Comparison of ENCODE assay signal across 17 cellular contexts in the genomic region with DNA sequence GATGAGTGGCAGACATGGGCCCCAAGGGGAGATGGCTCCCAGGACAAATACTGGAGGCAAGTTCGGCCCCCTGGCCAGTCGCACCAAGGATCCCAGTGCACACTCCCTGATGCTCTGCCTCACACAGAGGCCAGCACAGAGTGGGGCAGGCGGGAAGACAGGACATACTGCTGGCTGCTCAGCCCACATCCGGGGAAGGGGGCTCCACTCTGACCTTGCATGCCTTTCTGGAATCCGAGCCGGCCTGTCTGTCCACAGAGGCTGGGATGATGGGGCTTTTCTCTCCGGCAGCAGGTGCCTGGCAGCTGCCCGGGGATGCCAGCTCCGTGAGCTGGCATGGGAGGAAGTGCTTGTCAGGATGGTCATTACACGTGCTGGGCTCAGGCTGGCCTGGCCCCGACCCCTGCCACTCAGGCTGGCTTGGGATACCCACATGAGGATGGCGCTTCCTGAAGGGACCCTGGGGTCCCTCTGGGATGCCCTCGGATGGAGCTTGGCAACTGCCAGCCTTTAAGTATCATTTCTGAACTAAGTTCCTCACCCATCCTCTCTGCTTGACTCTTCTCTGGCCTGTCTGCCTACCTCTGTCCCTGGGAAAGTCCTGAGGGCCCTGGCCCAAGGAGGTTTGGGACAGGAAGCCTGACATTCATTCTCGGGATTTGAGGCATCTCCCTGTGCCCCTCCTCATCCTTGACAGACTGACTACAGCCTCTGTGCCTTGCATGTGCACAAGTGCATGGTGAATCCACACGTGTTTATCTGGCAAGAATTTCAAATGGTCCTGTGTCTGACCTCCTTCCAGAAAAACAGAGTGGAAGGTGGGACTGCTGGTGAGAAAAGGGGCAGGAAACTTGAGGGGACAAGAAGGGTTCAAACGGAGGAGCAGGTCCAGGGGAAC. TPM values are rescaled to one million over a fixed set of nuclear protein-coding genes. Genes with fewer than 3 reads are reported as not detected.
DNase-seq lines count a peak whose midpoint lies in the region; ATAC-seq and TF ChIP-seq lines count a peak whose summit lies in the region.
"Had no signal": no experiment of that assay in that cellular context is flagged by ENCODE, and none has a peak within 500 bp of the region (broad histone marks: within the 10 kb centered on the region; RNA-seq: fewer than 3 reads in every experiment).

No MANE protein-coding gene starts in this region.

- H3K4me1 ChIP-seq in GM23338 (ENCODE audit: insufficient read depth) (no peaks in the 10 kb centered on the region; the same call in 1 of the 2 replicates), SJCRH30 (peaks cover 64% of the 10 kb centered on the region)
- H3K4me1 ChIP-seq: HAP-1 had no signal

- no peaks in the 10 kb centered on the region for H3K9me2 ChIP-seq in GM23338 (ENCODE audit: insufficient read depth)

- ATAC-seq in GM23338: peak; percentile 42; the same call in 2 of the 3 replicates
- ATAC-seq in left ventricle myocardium superior: peak; percentile 9
- ATAC-seq in natural killer cell treated with Interleukin-12 subunit alpha and Interleukin-12 subunit beta and Interleukin-15 and Interleukin-18, amount 100 ng/mL, for 72 hours: no peak
- ATAC-seq in stimulated activated effector memory CD8-positive, alpha-beta T cell treated with anti-CD3 and anti-CD28 coated beads, Interleukin-12 subunit alpha, Interleukin-12 subunit beta, amount 100 ng/mL, for 72 hours: no peak
- ATAC-seq: left lobe of liver; stimulated activated memory B cell treated with anti-CD40 and anti-IgM and Interleukin-4, amounts not matched to agents 10 μg/mL and 1 μg/mL and 100 μg/mL, for 72 hours had no signal

- H3K4me3 Mint-ChIP-seq in GM23338 (no peak overlapping the region), chondrocyte (ENCODE audit: unreplicated experiment) (no peak overlapping the region)
- no peak overlapping the region for H3K4me3 Mint-ChIP-seq in natural killer cell treated with Interleukin-12 subunit alpha and Interleukin-12 subunit beta and Interleukin-15 and Interleukin-18, amount 100 ng/mL, for 72 hours
- H3K4me3 Mint-ChIP-seq in stimulated activated effector memory CD8-positive, alpha-beta T cell treated with anti-CD3 and anti-CD28 coated beads, Interleukin-12 subunit alpha, Interleukin-12 subunit beta, amount 100 ng/mL, for 72 hours: no peak overlapping the region
- H3K4me3 Mint-ChIP-seq: IgD-negative memory B cell; stimulated activated memory B cell treated with anti-CD40 and anti-IgM and Interleukin-4, amounts not matched to agents 10 μg/mL and 1 μg/mL and 100 μg/mL, for 72 hours had no signal

- no peak overlapping the region for H3K27ac Mint-ChIP-seq in GM23338
- H3K27ac Mint-ChIP-seq in chondrocyte (ENCODE audit: unreplicated experiment): no peak overlapping the region
- H3K27ac Mint-ChIP-seq in natural killer cell treated with Interleukin-12 subunit alpha and Interleukin-12 subunit beta and Interleukin-15 and Interleukin-18, amount 100 ng/mL, for 72 hours: no peak overlapping the region
- H3K27ac Mint-ChIP-seq in stimulated activated effector memory CD8-positive, alpha-beta T cell treated with anti-CD3 and anti-CD28 coated beads, Interleukin-12 subunit alpha, Interleukin-12 subunit beta, amount 100 ng/mL, for 72 hours: no peak overlapping the region
- H3K27ac Mint-ChIP-seq: stimulated activated memory B cell treated with anti-CD40 and anti-IgM and Interleukin-4, amounts not matched to agents 10 μg/mL and 1 μg/mL and 100 μg/mL, for 72 hours had no signal

- H3K27me3 Mint-ChIP-seq in GM23338 (ENCODE audit: insufficient read depth, low read depth, poor library complexity) (peaks cover 4% of the 10 kb centered on the region), chondrocyte (ENCODE audit: low read depth) (peaks cover 10% of the 10 kb centered on the region)
- H3K27me3 Mint-ChIP-seq in natural killer cell treated with Interleukin-12 subunit alpha and Interleukin-12 subunit beta and Interleukin-15 and Interleukin-18, amount 100 ng/mL, for 72 hours: peaks cover 0 to 7% of the 10 kb centered on the region in 2 donors
- H3K27me3 Mint-ChIP-seq: IgD-negative memory B cell; stimulated activated memory B cell treated with anti-CD40 and anti-IgM and Interleukin-4, amounts not matched to agents 10 μg/mL and 1 μg/mL and 100 μg/mL, for 72 hours had no signal

- no peaks in the 10 kb centered on the region for H4K20me1 ChIP-seq in GM23338 (replicated peaks; ENCODE audit: insufficient read depth)

- no peaks in the 10 kb centered on the region for H3K9me3 ChIP-seq in SJCRH30 (replicated peaks)
- H3K9me3 ChIP-seq: HAP-1, tibial artery had no signal

- no peak overlapping the region for H3K4me2 ChIP-seq in GM23338

- H3K27me3 ChIP-seq in GM23338 (ENCODE audit: insufficient read depth): no peaks in the 10 kb centered on the region
- no peaks in the 10 kb centered on the region for H3K27me3 ChIP-seq in SJCRH30
- H3K27me3 ChIP-seq: tibial artery had no signal

- no peak for TF ChIP-seq CTCF in GM23338 (conservative IDR thresholded peaks at IDR 0.05; ENCODE audit: low read depth in 2 of 2)
- no peak for TF ChIP-seq CTCF in chondrocyte (IDR thresholded peaks at IDR 0.05)

- H3K36me3 ChIP-seq in GM23338 (ENCODE audit: insufficient read depth): no peaks in the 10 kb centered on the region
- no peaks in the 10 kb centered on the region for H3K36me3 ChIP-seq in SJCRH30
- H3K36me3 ChIP-seq: HAP-1 had no signal

- intact Hi-C loops in left ventricle myocardium superior (cut with micrococcal nuclease): no loop called here

- H3K9me3 Mint-ChIP-seq in GM23338 (no peaks in the 10 kb centered on the region; the same call in 2 of the 3 replicates), chondrocyte (ENCODE audit: low read depth) (no peaks in the 10 kb centered on the region)
- no peaks in the 10 kb centered on the region for H3K9me3 Mint-ChIP-seq in natural killer cell treated with Interleukin-12 subunit alpha and Interleukin-12 subunit beta and Interleukin-15 and Interleukin-18, amount 100 ng/mL, for 72 hours
- H3K9me3 Mint-ChIP-seq in stimulated activated effector memory CD8-positive, alpha-beta T cell treated with anti-CD3 and anti-CD28 coated beads, Interleukin-12 subunit alpha, Interleukin-12 subunit beta, amount 100 ng/mL, for 72 hours: no peaks in the 10 kb centered on the region
- H3K9me3 Mint-ChIP-seq: IgD-negative memory B cell; stimulated activated memory B cell treated with anti-CD40 and anti-IgM and Interleukin-4, amounts not matched to agents 10 μg/mL and 1 μg/mL and 100 μg/mL, for 72 hours had no signal

- DNase-seq in GM23338 (ENCODE audit: low spot score) (no peak), SJCRH30 (peak; percentile 75 to 76), left ventricle myocardium superior (no peak), renal cortical epithelial cell (ENCODE audit: low read depth) (peak; percentile 1), chondrocyte (ENCODE audit: low spot score) (no peak)
- DNase-seq in effector CD8-positive, alpha-beta T cell (lab: John Stamatoyannopoulos, UW): no peak
- DNase-seq in natural killer cell treated with Interleukin-12 subunit alpha and Interleukin-12 subunit beta and Interleukin-15 and Interleukin-18, amount 100 ng/mL, for 72 hours (ENCODE audit: low spot score): no peak
- no peak for DNase-seq in stimulated activated effector memory CD8-positive, alpha-beta T cell treated with anti-CD3 and anti-CD28 coated beads, Interleukin-12 subunit alpha, Interleukin-12 subunit beta, amount 100 ng/mL, for 72 hours (ENCODE audit: low spot score in 2 of 2)
- DNase-seq: activated gamma-delta T cell treated with Interleukin-2 at 50 U/mL for 16 hours, C1 segment of cervical spinal cord, NCI-H187 treated with DMSO at 0.1 percent for 48 hours, T-helper 9 cell, tibial artery had no signal

- H3K79me2 ChIP-seq in GM23338 (replicated peaks; ENCODE audit: insufficient read depth): no peaks in the 10 kb centered on the region

- H3K36me3 Mint-ChIP-seq in GM23338 (ENCODE audit: low read depth) (peaks cover 5% of the 10 kb centered on the region; the same call in 1 of the 3 replicates), chondrocyte (ENCODE audit: low read depth) (no peaks in the 10 kb centered on the region)
- H3K36me3 Mint-ChIP-seq in natural killer cell treated with Interleukin-12 subunit alpha and Interleukin-12 subunit beta and Interleukin-15 and Interleukin-18, amount 100 ng/mL, for 72 hours: no peaks in the 10 kb centered on the region
- H3K36me3 Mint-ChIP-seq in stimulated activated effector memory CD8-positive, alpha-beta T cell treated with anti-CD3 and anti-CD28 coated beads, Interleukin-12 subunit alpha, Interleukin-12 subunit beta, amount 100 ng/mL, for 72 hours: peaks cover 12% of the 10 kb centered on the region
- H3K36me3 Mint-ChIP-seq: stimulated activated memory B cell treated with anti-CD40 and anti-IgM and Interleukin-4, amounts not matched to agents 10 μg/mL and 1 μg/mL and 100 μg/mL, for 72 hours had no signal

- H3F3A ChIP-seq in GM23338 (replicated peaks; ENCODE audit: low read depth): no peaks in the 10 kb centered on the region

- H3K4me1 Mint-ChIP-seq in GM23338: peaks cover 10% of the 10 kb centered on the region
- peaks cover 4% of the 10 kb centered on the region for H3K4me1 Mint-ChIP-seq in chondrocyte (ENCODE audit: low read depth)
- no peaks in the 10 kb centered on the region for H3K4me1 Mint-ChIP-seq in natural killer cell treated with Interleukin-12 subunit alpha and Interleukin-12 subunit beta and Interleukin-15 and Interleukin-18, amount 100 ng/mL, for 72 hours (ENCODE audit: low read depth in 2 of 2)
- no peaks in the 10 kb centered on the region for H3K4me1 Mint-ChIP-seq in stimulated activated effector memory CD8-positive, alpha-beta T cell treated with anti-CD3 and anti-CD28 coated beads, Interleukin-12 subunit alpha, Interleukin-12 subunit beta, amount 100 ng/mL, for 72 hours
- H3K4me1 Mint-ChIP-seq: IgD-negative memory B cell; stimulated activated memory B cell treated with anti-CD40 and anti-IgM and Interleukin-4, amounts not matched to agents 10 μg/mL and 1 μg/mL and 100 μg/mL, for 72 hours had no signal

- H3K4me3 ChIP-seq in GM23338 (no peak overlapping the region), SJCRH30 (no peak overlapping the region)
- H3K4me3 ChIP-seq: HAP-1, tibial artery had no signal

- H3K27ac ChIP-seq in GM23338 (ENCODE audit: low read depth) (no peak overlapping the region), SJCRH30 (peak overlapping the region; percentile 95)
- H3K27ac ChIP-seq: tibial artery had no signal

- no peak overlapping the region for H2AFZ ChIP-seq in GM23338

TF ChIP-seq in GM23338, 12 proteins besides CTCF, POLR2A, EP300 and RAD21 (continues in another document):
- TF ChIP-seq ZNF331 (CRISPR knock-in tag; IDR thresholded peaks at IDR 0.05; ENCODE audit: low read depth): no peak
- no peak for TF ChIP-seq EZH2phosphoT487 (IDR thresholded peaks at IDR 0.05; ENCODE audit: unreplicated experiment)

RNA-seq across cellular contexts. Expression of a gene that starts 46.5 kb away (rescaled TPM):
- 7.9 and 11.3 TPM in 2 replicates for total RNA-seq in GM23338 (2014; rRNA removed; shearing (Covaris generic))
- polyA plus RNA-seq in GM23338 (2016; fragmentation: Nextera tagmentation; extraction: Ambion mirVana): 6.7 and 9.7 TPM in 2 replicates
- total RNA-seq in SJCRH30 (2014; rRNA removed; shearing (Covaris generic)): 6.2 and 7.7 TPM in 2 replicates
- total RNA-seq in left ventricle myocardium superior: 27.0 TPM
- 6.9 and 11.4 TPM in 2 replicates for total RNA-seq in renal cortical epithelial cell
- 16.0 to 21.6 TPM (median 16.5 TPM) in 3 replicates for total RNA-seq in chondrocyte
- 10 to 100 TPM; 33.6 to 36.3 TPM for total RNA-seq in natural killer cell treated with Interleukin-12 subunit alpha and Interleukin-12 subunit beta and Interleukin-15 and Interleukin-18, amount 100 ng/mL, for 72 hours

Comparison
In these comparisons a context has a peak if more than half of its experiments do, and no peak if none do; other contexts are left out.
1. ATAC-seq: peak in GM23338 (single experiment) and left ventricle myocardium superior (single experiment); none in natural killer cell treated with Interleukin-12 subunit alpha and Interleukin-12 subunit beta and Interleukin-15 and Interleukin-18, amount 100 ng/mL, for 72 hours (0 of 2) and stimulated activated effector memory CD8-positive, alpha-beta T cell treated with anti-CD3 and anti-CD28 coated beads, Interleukin-12 subunit alpha, Interleukin-12 subunit beta, amount 100 ng/mL, for 72 hours (single experiment).
2. DNase-seq: peak in SJCRH30 (2 of 2) and renal cortical epithelial cell (single experiment); none in GM23338 (single experiment), left ventricle myocardium superior (single experiment), effector CD8-positive, alpha-beta T cell (single experiment), chondrocyte (single experiment), natural killer cell treated with Interleukin-12 subunit alpha and Interleukin-12 subunit beta and Interleukin-15 and Interleukin-18, amount 100 ng/mL, for 72 hours (single experiment) and stimulated activated effector memory CD8-positive, alpha-beta T cell treated with anti-CD3 and anti-CD28 coated beads, Interleukin-12 subunit alpha, Interleukin-12 subunit beta, amount 100 ng/mL, for 72 hours (0 of 2).